30 cellular contexts compared by ENCODE assay signal in genomic region chr5:30620481-30621085, GRCh38.
"Had no signal": no experiment of that assay in that cellular context is flagged by ENCODE, and none has a peak within 500 bp of the region (broad histone marks: within the 10 kb centered on the region; RNA-seq: fewer than 3 reads in every experiment).

No MANE protein-coding gene starts in this region.

- H3K36me3 ChIP-seq: gastroesophageal sphincter, heart left ventricle, left ventricle myocardium inferior, lower lobe of right lung, spleen, thoracic aorta, tibial nerve, upper lobe of right lung, uterus had no signal

- H3K27ac Mint-ChIP-seq: natural killer cell treated with Interleukin-12 subunit alpha and Interleukin-12 subunit beta and Interleukin-15 and Interleukin-18, amount 100 ng/mL, for 72 hours; stimulated activated naive B cell treated with anti-CD40 and anti-IgM and Interleukin-4, amounts not matched to agents 10 μg/mL and 1 μg/mL and 100 μg/mL, for 72 hours; stimulated activated naive CD8-positive, alpha-beta T cell treated with anti-CD3 and anti-CD28 coated beads, Interleukin-15, Interleukin-2, amounts not matched to agents 100 ng/mL and 50 ng/mL, for 24 hours had no signal

- H3K4me2 ChIP-seq: hepatocyte had no signal

- H3K4me1 ChIP-seq: foreskin keratinocyte, gastroesophageal sphincter, heart left ventricle, left ventricle myocardium inferior, lower lobe of right lung, psoas muscle, spleen, tibial nerve, upper lobe of right lung, uterus had no signal

- H3K27me3 Mint-ChIP-seq: naive B cell; natural killer cell treated with Interleukin-12 subunit alpha and Interleukin-12 subunit beta and Interleukin-15 and Interleukin-18, amount 100 ng/mL, for 72 hours; stimulated activated naive B cell treated with anti-CD40 and anti-IgM and Interleukin-4, amounts not matched to agents 10 μg/mL and 1 μg/mL and 100 μg/mL, for 72 hours; stimulated activated naive CD8-positive, alpha-beta T cell treated with anti-CD3 and anti-CD28 coated beads, Interleukin-15, Interleukin-2, amounts not matched to agents 100 ng/mL and 50 ng/mL, for 24 hours had no signal

- H3K9me3 ChIP-seq: psoas muscle, upper lobe of right lung, uterus had no signal

- ATAC-seq: esophagus mucosa; foreskin keratinocyte; gastroesophageal sphincter; heart left ventricle; left cardiac atrium; lower lobe of right lung; mucosa of descending colon; natural killer cell treated with Interleukin-12 subunit alpha and Interleukin-12 subunit beta and Interleukin-15 and Interleukin-18, amount 100 ng/mL, for 72 hours; psoas muscle; right cardiac atrium; stimulated activated naive B cell treated with anti-CD40 and anti-IgM and Interleukin-4, amounts not matched to agents 10 μg/mL and 1 μg/mL and 100 μg/mL, for 72 hours; upper lobe of right lung had no signal

- H3K27ac ChIP-seq: dorsolateral prefrontal cortex, epithelial cell of prostate, foreskin keratinocyte, gastroesophageal sphincter, heart left ventricle, hepatocyte, left ventricle myocardium inferior, lower lobe of right lung, psoas muscle, skin epidermis, spleen, thoracic aorta, tibial nerve, upper lobe of right lung, uterus had no signal

- H3K27me3 ChIP-seq: dorsolateral prefrontal cortex, foreskin keratinocyte, gastroesophageal sphincter, heart left ventricle, hepatocyte, spleen, tibial nerve, upper lobe of right lung, uterus had no signal

- H2AFZ ChIP-seq: hepatocyte had no signal

- H3K4me1 Mint-ChIP-seq: naive B cell; neural crest cell; stimulated activated naive B cell treated with anti-CD40 and anti-IgM and Interleukin-4, amounts not matched to agents 10 μg/mL and 1 μg/mL and 100 μg/mL, for 72 hours had no signal

- H3K4me3 ChIP-seq: dorsolateral prefrontal cortex, gastroesophageal sphincter, heart left ventricle, hepatocyte, left ventricle myocardium inferior, lower lobe of right lung, mucosa of descending colon, psoas muscle, skin epidermis, spleen, thoracic aorta, tibial nerve, upper lobe of right lung, uterus had no signal

- FAIRE-seq: colon had no signal

- H3K4me3 Mint-ChIP-seq: naive B cell; natural killer cell treated with Interleukin-12 subunit alpha and Interleukin-12 subunit beta and Interleukin-15 and Interleukin-18, amount 100 ng/mL, for 72 hours; neural crest cell; stimulated activated naive B cell treated with anti-CD40 and anti-IgM and Interleukin-4, amounts not matched to agents 10 μg/mL and 1 μg/mL and 100 μg/mL, for 72 hours; stimulated activated naive CD8-positive, alpha-beta T cell treated with anti-CD3 and anti-CD28 coated beads, Interleukin-15, Interleukin-2, amounts not matched to agents 100 ng/mL and 50 ng/mL, for 24 hours had no signal

- DNase-seq: dorsolateral prefrontal cortex; effector CD4-positive, alpha-beta T cell; foreskin keratinocyte; heart left ventricle; left cardiac atrium; left ventricle myocardium inferior; lower lobe of right lung; mucosa of descending colon; naive B cell; nucleus accumbens; posterior cingulate gyrus; psoas muscle; right cardiac atrium; spleen; stimulated activated CD4-positive, alpha-beta T cell treated with anti-CD3 and anti-CD28 coated beads, Interleukin-15, amount 100 ng/mL, for 24 hours; stimulated activated CD4-positive, alpha-beta T cell treated with anti-CD3 and anti-CD28 coated beads, Interleukin-2, amount 100 ng/mL, for 48 hours; stimulated activated naive B cell treated with anti-CD40 and anti-IgM and Interleukin-4, amounts not matched to agents 10 μg/mL and 1 μg/mL and 100 μg/mL, for 72 hours; upper lobe of right lung; uterus had no signal

- H3K36me3 Mint-ChIP-seq: stimulated activated naive B cell treated with anti-CD40 and anti-IgM and Interleukin-4, amounts not matched to agents 10 μg/mL and 1 μg/mL and 100 μg/mL, for 72 hours had no signal
